ENCODE assay signal across 1 cellular context in genomic region chr16:16017812-16018211, GRCh38.
TF ChIP-seq lines count a peak whose summit lies in the region.

No MANE protein-coding gene starts in this region.

TF ChIP-seq in IMR-90, 13 proteins besides CTCF, POLR2A, EP300 and RAD21:
- TF ChIP-seq NFE2L2 (IDR thresholded peaks at IDR 0.05; ENCODE audit: low read depth, low read length) (peak; percentile 60), MAZ (IDR thresholded peaks at IDR 0.05; ENCODE audit: borderline replicate concordance, low read depth, low read length) (no peak)
